28 cellular contexts compared by ENCODE assay signal in genomic region chr7:129126314-129126713, GRCh38.
"Had no signal": no experiment of that assay in that cellular context is flagged by ENCODE, and none has a peak within 500 bp of the region (broad histone marks: within the 10 kb centered on the region; RNA-seq: fewer than 3 reads in every experiment).

No MANE protein-coding gene starts in this region.

- H2AFZ ChIP-seq: hepatocyte had no signal

- H3K36me3 ChIP-seq: gastroesophageal sphincter, heart left ventricle, ovary, sigmoid colon, thoracic aorta, transverse colon, upper lobe of right lung, uterus had no signal

- H3K9me3 ChIP-seq: sigmoid colon, thoracic aorta, transverse colon, uterus had no signal

- H3K9me3 Mint-ChIP-seq: effector memory CD8-positive, alpha-beta T cell had no signal

- ATAC-seq: effector memory CD8-positive, alpha-beta T cell; esophagus mucosa; foreskin keratinocyte; gastroesophageal sphincter; heart left ventricle; naive thymus-derived CD8-positive, alpha-beta T cell; psoas muscle; stimulated activated effector memory CD8-positive, alpha-beta T cell treated with anti-CD3 and anti-CD28 coated beads, Interleukin-12 subunit alpha, Interleukin-12 subunit beta, amount 100 ng/mL, for 72 hours; stimulated activated naive CD8-positive, alpha-beta T cell treated with anti-CD3 and anti-CD28 coated beads, Interleukin-15, Interleukin-2, amounts not matched to agents 100 U/mL and 50 U/mL, for 24 hours; upper lobe of right lung had no signal

- H3K4me3 ChIP-seq: gastroesophageal sphincter, heart left ventricle, hepatocyte, lung, ovary, psoas muscle, sigmoid colon, thoracic aorta, transverse colon, upper lobe of right lung, uterus had no signal

- DNase-seq: cerebellar nuclear complex; cortex of kidney; effector memory CD8-positive, alpha-beta T cell; foreskin keratinocyte; heart left ventricle; mesenchymal stem cell; naive thymus-derived CD8-positive, alpha-beta T cell; nephron progenitor cell; nucleus accumbens; ovary; posterior cingulate gyrus; psoas muscle; sigmoid colon; stimulated activated CD4-positive, alpha-beta T cell treated with anti-CD3 and anti-CD28 coated beads, Interleukin-2, amount 100 ng/mL, for 24 hours; stimulated activated CD4-positive, alpha-beta T cell treated with anti-CD3 and anti-CD28 coated beads, Interleukin-4, amount 100 ng/mL, for 24 hours; stimulated activated naive CD8-positive, alpha-beta T cell treated with anti-CD3 and anti-CD28 coated beads, Interleukin-15, Interleukin-2, amounts not matched to agents 100 U/mL and 50 U/mL, for 24 hours; substantia nigra; transverse colon; upper lobe of right lung; uterus had no signal

- H3K27ac ChIP-seq: epithelial cell of prostate, foreskin keratinocyte, gastroesophageal sphincter, heart left ventricle, hepatocyte, ovary, psoas muscle, sigmoid colon, thoracic aorta, transverse colon, upper lobe of right lung, uterus had no signal

- H3K4me2 ChIP-seq: hepatocyte had no signal

- H3K36me3 Mint-ChIP-seq: stimulated activated effector memory CD8-positive, alpha-beta T cell treated with anti-CD3 and anti-CD28 coated beads, Interleukin-12 subunit alpha, Interleukin-12 subunit beta, amount 100 ng/mL, for 72 hours had no signal

- H3K27me3 ChIP-seq: hepatocyte, ovary, uterus had no signal

- H3K4me1 ChIP-seq: foreskin keratinocyte, gastroesophageal sphincter, psoas muscle, sigmoid colon, upper lobe of right lung, uterus had no signal

- FAIRE-seq: keratinocyte had no signal

- H3K27ac Mint-ChIP-seq: effector memory CD8-positive, alpha-beta T cell; naive thymus-derived CD8-positive, alpha-beta T cell; nephron progenitor cell; stimulated activated effector memory CD8-positive, alpha-beta T cell treated with anti-CD3 and anti-CD28 coated beads, Interleukin-12 subunit alpha, Interleukin-12 subunit beta, amount 100 ng/mL, for 72 hours had no signal

- H3K4me3 Mint-ChIP-seq: effector memory CD8-positive, alpha-beta T cell; naive thymus-derived CD8-positive, alpha-beta T cell; nephron progenitor cell; stimulated activated effector memory CD8-positive, alpha-beta T cell treated with anti-CD3 and anti-CD28 coated beads, Interleukin-12 subunit alpha, Interleukin-12 subunit beta, amount 100 ng/mL, for 72 hours had no signal

- H3K79me2 ChIP-seq: hepatocyte had no signal
